Comparison of ENCODE assay signal across 8 cellular contexts in genomic region chr16:66270333-66270927, GRCh38.
DNase-seq lines count a peak whose midpoint lies in the region; ATAC-seq and TF ChIP-seq lines count a peak whose summit lies in the region.

No MANE protein-coding gene starts in this region.

- H3K4me1 ChIP-seq in SJSA1 (replicated peaks) (peaks cover 56% of the 10 kb centered on the region), vagina (peaks cover 41% of the 10 kb centered on the region)

- no peaks in the 10 kb centered on the region for H3K9me3 Mint-ChIP-seq in activated naive CD4-positive, alpha-beta T cell treated with anti-CD3 and anti-CD28 coated beads, Interleukin-2, amount 10 ng/mL, durations not matched to agents 7 days and 5 days

- H3K4me3 ChIP-seq in SJSA1 (peak overlapping the region; percentile 22; the same call in 1 of the 2 replicates), vagina (peak overlapping the region; percentile 31 to 35)

- peaks cover 2% of the 10 kb centered on the region for H3K4me1 Mint-ChIP-seq in activated naive CD4-positive, alpha-beta T cell treated with anti-CD3 and anti-CD28 coated beads, Interleukin-2, amount 10 ng/mL, durations not matched to agents 7 days and 5 days

- intact Hi-C loops in Right ventricle myocardium superior (cut with DNase I) = no loop called here
- intact Hi-C loops in posterior cingulate gyrus (cut with DNase I) = loop anchor here (5.0 to 10.0 kb wide), 2 partner anchors 74 to 1148 kb away; partner anchors contain the start of gene CDH11
- intact Hi-C loops in vagina (cut with DNase I) = no loop called here

- no peak overlapping the region for H3K27ac Mint-ChIP-seq in activated naive CD4-positive, alpha-beta T cell treated with anti-CD3 and anti-CD28 coated beads, Interleukin-2, amount 10 ng/mL, durations not matched to agents 7 days and 5 days

- no peaks in the 10 kb centered on the region for H3K9me3 ChIP-seq in SJSA1 (replicated peaks)
- no peaks in the 10 kb centered on the region for H3K9me3 ChIP-seq in vagina

- no peak overlapping the region for H3K4me3 Mint-ChIP-seq in activated naive CD4-positive, alpha-beta T cell treated with anti-CD3 and anti-CD28 coated beads, Interleukin-2, amount 10 ng/mL, durations not matched to agents 7 days and 5 days

- peak; percentile 90 for ATAC-seq in Right ventricle myocardium superior (ENCODE audit: poor library complexity)

- DNase-seq in AG20443 (ENCODE audit: low spot score) (peak; percentile 89), GM19238 (ENCODE audit: insufficient read length, low spot score) (peak; percentile 68), HuH-7 (ENCODE audit: low spot score) (peak; percentile 80), SJSA1 (ENCODE audit: low read depth in 1 of 2, low spot score in 2 of 2) (peak; percentile 74 to 83), Right ventricle myocardium superior (peak; percentile 86), posterior cingulate gyrus (peak; percentile 55 to 96 (median 72)), vagina (ENCODE audit: extremely low spot score in 2 of 2) (peak; percentile 86 to 87)
- DNase-seq in activated naive CD4-positive, alpha-beta T cell treated with anti-CD3 and anti-CD28 coated beads, Interleukin-2, amount 10 ng/mL, durations not matched to agents 7 days and 5 days = peak; percentile 60

- H3K27ac ChIP-seq in SJSA1 (peak overlapping the region; percentile 56), vagina (peak overlapping the region; percentile 56)

- TF ChIP-seq POLR2A in vagina (IDR thresholded peaks at IDR 0.05) = no peak

- CTCF ChIA-PET in activated naive CD4-positive, alpha-beta T cell treated with anti-CD3 and anti-CD28 coated beads, Interleukin-2, amount 10 ng/mL, durations not matched to agents 7 days and 5 days (lab: Charles Lee) = interaction anchor here (0.8 to 1.9 kb wide), 6 partner anchors 9 to 237 kb away, joined by 3 to 4 read pairs (median 4); no protein-coding TSS in a partner anchor

- peak; percentile 79 to 99 (median 89) for TF ChIP-seq CTCF in vagina (IDR thresholded peaks at IDR 0.05)

- H3K27me3 ChIP-seq in SJSA1 (replicated peaks) (no peaks in the 10 kb centered on the region), vagina (no peaks in the 10 kb centered on the region)

- H3K27me3 Mint-ChIP-seq in activated naive CD4-positive, alpha-beta T cell treated with anti-CD3 and anti-CD28 coated beads, Interleukin-2, amount 10 ng/mL, durations not matched to agents 7 days and 5 days = peaks cover 69% of the 10 kb centered on the region

- H3K36me3 ChIP-seq in SJSA1 (no peaks in the 10 kb centered on the region), vagina (no peaks in the 10 kb centered on the region)

- H3K36me3 Mint-ChIP-seq in activated naive CD4-positive, alpha-beta T cell treated with anti-CD3 and anti-CD28 coated beads, Interleukin-2, amount 10 ng/mL, durations not matched to agents 7 days and 5 days = no peaks in the 10 kb centered on the region

Comparison
In these comparisons a context has a peak if more than half of its experiments do, and no peak if none do; other contexts are left out.
1. Peak in every context shown above with its lines: DNase-seq, ATAC-seq, H3K4me3 ChIP-seq and H3K27ac ChIP-seq.